25 cellular contexts compared by ENCODE assay signal in genomic region chr12:48086327-48086726, GRCh38.
"Had no signal": no experiment of that assay in that cellular context is flagged by ENCODE, and none has a peak within 500 bp of the region (broad histone marks: within the 10 kb centered on the region; RNA-seq: fewer than 3 reads in every experiment).

No MANE protein-coding gene starts in this region.

- DNase-seq: islet precursor cell; left ventricle myocardium inferior; midbrain; mucosa of descending colon; naive thymus-derived CD4-positive, alpha-beta T cell; pancreas; posterior cingulate gyrus; retina; right cardiac atrium; stimulated activated CD4-positive, alpha-beta T cell treated with anti-CD3 and anti-CD28 coated beads, Interleukin-12 subunit alpha, Interleukin-12 subunit beta, amount 100 ng/mL, for 4 hours; stimulated activated CD4-positive, alpha-beta T cell treated with anti-CD3 and anti-CD28 coated beads, Interleukin-15, amount 100 ng/mL, for 24 hours; stimulated activated CD4-positive, alpha-beta T cell treated with anti-CD3 and anti-CD28 coated beads, Interleukin-2, amount 100 ng/mL, for 24 hours; stimulated activated CD4-positive, alpha-beta T cell treated with anti-CD3 and anti-CD28 coated beads, Interleukin-4, amount 100 ng/mL, for 1 hour; stimulated activated naive CD4-positive, alpha-beta T cell; tibial artery; trophoblast cell; upper lobe of right lung had no signal

- H3K79me2 ChIP-seq: hepatocyte had no signal

- H3K27me3 ChIP-seq: hepatocyte, pancreas, suprapubic skin, tibial artery, upper lobe of right lung had no signal

- H3K9me3 ChIP-seq: left ventricle myocardium inferior, mucosa of descending colon, pancreas, prostate gland, suprapubic skin, thoracic aorta, tibial artery, upper lobe of right lung had no signal

- FAIRE-seq: pancreas, urothelium cell line had no signal

- H3K36me3 ChIP-seq: prostate gland had no signal

- H2AFZ ChIP-seq: hepatocyte had no signal

- H3K4me2 ChIP-seq: hepatocyte had no signal

- H3K4me1 ChIP-seq: left ventricle myocardium inferior, pancreas, prostate gland, suprapubic skin, tibial artery, upper lobe of right lung had no signal

- H3K4me3 ChIP-seq: hepatocyte, left ventricle myocardium inferior, mucosa of descending colon, pancreas, prostate gland, skin epidermis, suprapubic skin, thoracic aorta, tibial artery, upper lobe of right lung had no signal

- H3K27ac ChIP-seq: hepatocyte, left ventricle myocardium inferior, pancreas, prostate gland, skin epidermis, suprapubic skin, thoracic aorta, tibial artery, upper lobe of right lung had no signal

- ATAC-seq: mucosa of descending colon; naive thymus-derived CD4-positive, alpha-beta T cell; natural killer cell treated with Interleukin-12 subunit alpha and Interleukin-12 subunit beta and Interleukin-15 and Interleukin-18, amount 100 ng/mL, for 72 hours; pancreas; right cardiac atrium; sciatic nerve; upper lobe of right lung had no signal
